ENCODE assay signal across 8 cellular contexts in the genomic region with DNA sequence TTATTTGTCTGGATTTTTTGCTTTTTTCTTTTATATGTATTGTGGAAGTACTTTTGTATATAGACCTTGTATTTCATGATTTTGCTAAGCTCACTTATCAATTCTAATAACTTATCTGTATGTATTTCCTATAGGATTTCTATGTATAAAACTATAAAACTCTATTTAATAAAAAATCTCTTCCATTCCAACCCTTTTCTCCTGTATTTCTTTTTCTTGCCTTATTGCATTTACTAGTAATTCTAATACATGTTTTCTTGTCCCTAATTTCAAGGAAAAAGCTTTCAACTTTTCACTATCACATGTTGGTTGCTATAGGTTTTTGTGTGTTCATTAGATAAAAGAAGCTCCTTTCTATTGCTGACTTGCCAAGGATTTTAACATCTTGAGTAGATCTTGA.
"Had no signal": no experiment of that assay in that cellular context is flagged by ENCODE, and none has a peak within 500 bp of the region (broad histone marks: within the 10 kb centered on the region; RNA-seq: fewer than 3 reads in every experiment).

No MANE protein-coding gene starts in this region.

- H3K4me3 ChIP-seq: GM12878 had no signal

- ATAC-seq: GM12878 had no signal

- FAIRE-seq: G401.6, GM12878, GM12891, GM12892, GM18507, GM19239 had no signal

- DNase-seq: GDM1, GF-D8 had no signal
